Comparison of ENCODE assay signal across 9 cellular contexts in the genomic region with DNA sequence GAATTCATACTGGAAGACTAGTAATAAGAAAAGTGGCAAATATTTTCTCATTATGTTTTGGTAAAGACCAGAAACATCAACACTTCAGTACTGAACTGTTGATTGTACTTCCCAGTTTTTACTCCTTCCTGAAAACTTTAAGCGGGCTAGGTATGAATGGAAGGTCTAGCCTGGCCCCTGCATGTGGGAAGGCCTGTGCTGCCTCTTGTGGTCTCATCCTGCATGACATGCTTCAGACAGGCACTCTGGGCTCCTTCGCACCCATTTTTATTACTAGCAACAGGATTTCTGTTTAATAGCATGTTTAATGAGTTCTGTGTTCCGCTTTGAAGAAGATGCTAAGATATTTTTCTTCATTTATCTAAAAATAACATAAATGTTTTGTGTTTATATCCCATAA.
DNase-seq lines count a peak whose midpoint lies in the region; ATAC-seq and TF ChIP-seq lines count a peak whose summit lies in the region.
"Had no signal": no experiment of that assay in that cellular context is flagged by ENCODE, and none has a peak within 500 bp of the region (broad histone marks: within the 10 kb centered on the region; RNA-seq: fewer than 3 reads in every experiment).

No MANE protein-coding gene starts in this region.

- in situ Hi-C loops in transverse colon (cut with MboI; ENCODE audit: low pct_ligation_motif_present in 1 of 4, low pct_unique_long_range_greater_than_20kb in 1 of 4, low sequenced_read_pairs in 3 of 4) = no loop called here

- no peaks in the 10 kb centered on the region for H3K36me3 Mint-ChIP-seq in stimulated activated memory B cell treated with anti-CD40 and anti-IgM and Interleukin-4, amounts not matched to agents 10 μg/mL and 1 μg/mL and 100 μg/mL, for 72 hours

- H3K36me3 ChIP-seq in transverse colon = no peaks in the 10 kb centered on the region

- TF ChIP-seq EP300 in transverse colon (IDR thresholded peaks at IDR 0.05; ENCODE audit: low read depth) = no peak

- TF ChIP-seq POLR2A in NB4 (IDR thresholded peaks at IDR 0.05; ENCODE audit: extremely low read depth, insufficient read length) = no peak
- no peak for TF ChIP-seq POLR2A in transverse colon (IDR thresholded peaks at IDR 0.05)

- no peak overlapping the region for H3K4me3 Mint-ChIP-seq in stimulated activated memory B cell treated with anti-CD40 and anti-IgM and Interleukin-4, amounts not matched to agents 10 μg/mL and 1 μg/mL and 100 μg/mL, for 72 hours

- DNase-seq in Right ventricle myocardium inferior (ENCODE audit: missing footprints) (no peak), cardiac septum (ENCODE audit: low spot score) (no peak), NB4 (ENCODE audit: low read depth) (peak; percentile 28), fibroblast of mammary gland (ENCODE audit: low read depth) (no peak), transverse colon (no peak)
- DNase-seq: aorta had no signal

- ATAC-seq in Right ventricle myocardium inferior (peak; percentile 68), esophagus mucosa (no peak), HG03196 (IDR thresholded peaks at IDR 0.05; ENCODE audit: unreplicated experiment) (no peak)
- no peak for ATAC-seq in stimulated activated memory B cell treated with anti-CD40 and anti-IgM and Interleukin-4, amounts not matched to agents 10 μg/mL and 1 μg/mL and 100 μg/mL, for 72 hours

- H3K9me3 ChIP-seq in transverse colon = no peaks in the 10 kb centered on the region

- no peak overlapping the region for H3K27ac ChIP-seq in transverse colon

- no peaks in the 10 kb centered on the region for H3K4me1 Mint-ChIP-seq in stimulated activated memory B cell treated with anti-CD40 and anti-IgM and Interleukin-4, amounts not matched to agents 10 μg/mL and 1 μg/mL and 100 μg/mL, for 72 hours

- no peaks in the 10 kb centered on the region for H3K27me3 ChIP-seq in transverse colon

- H3K4me1 ChIP-seq in transverse colon = peaks cover 0 to 11% (median 0%) of the 10 kb centered on the region in 4 donors

- intact Hi-C loops in Right ventricle myocardium inferior (cut with DNase I) = no loop called here
- intact Hi-C loops in cardiac septum (cut with DNase I) = no loop called here
- intact Hi-C loops in transverse colon (cut with DNase I; ENCODE audit: low total_unique reads) = no loop called here

- H3K27me3 Mint-ChIP-seq in stimulated activated memory B cell treated with anti-CD40 and anti-IgM and Interleukin-4, amounts not matched to agents 10 μg/mL and 1 μg/mL and 100 μg/mL, for 72 hours = no peaks in the 10 kb centered on the region

- TF ChIP-seq CTCF in NB4 (IDR thresholded peaks at IDR 0.05; ENCODE audit: low read depth, low read length) (peak; percentile 58), fibroblast of mammary gland (conservative IDR thresholded peaks at IDR 0.05; ENCODE audit: control insufficient read depth, insufficient read depth, low read depth, low read length) (peak; percentile 32), transverse colon (IDR thresholded peaks at IDR 0.05) (peak in 4 of 5 experiments; percentile 11 to 36 (median 24))

- WGBS in transverse colon (ENCODE audit: low coverage in 1 of 2), 2 donors = 93 to 100% methylated on average over 2 to 3 of the region's 3 CpGs

- H3K4me3 ChIP-seq in NB4 (ENCODE audit: low read depth, low read length) (no peak overlapping the region), fibroblast of mammary gland (ENCODE audit: control insufficient read depth, low read depth, low read length) (no peak overlapping the region), transverse colon (no peak overlapping the region)

- H3K27ac Mint-ChIP-seq in stimulated activated memory B cell treated with anti-CD40 and anti-IgM and Interleukin-4, amounts not matched to agents 10 μg/mL and 1 μg/mL and 100 μg/mL, for 72 hours = no peak overlapping the region

- H3K9me3 Mint-ChIP-seq in stimulated activated memory B cell treated with anti-CD40 and anti-IgM and Interleukin-4, amounts not matched to agents 10 μg/mL and 1 μg/mL and 100 μg/mL, for 72 hours = no peaks in the 10 kb centered on the region
